In the genomic region with DNA sequence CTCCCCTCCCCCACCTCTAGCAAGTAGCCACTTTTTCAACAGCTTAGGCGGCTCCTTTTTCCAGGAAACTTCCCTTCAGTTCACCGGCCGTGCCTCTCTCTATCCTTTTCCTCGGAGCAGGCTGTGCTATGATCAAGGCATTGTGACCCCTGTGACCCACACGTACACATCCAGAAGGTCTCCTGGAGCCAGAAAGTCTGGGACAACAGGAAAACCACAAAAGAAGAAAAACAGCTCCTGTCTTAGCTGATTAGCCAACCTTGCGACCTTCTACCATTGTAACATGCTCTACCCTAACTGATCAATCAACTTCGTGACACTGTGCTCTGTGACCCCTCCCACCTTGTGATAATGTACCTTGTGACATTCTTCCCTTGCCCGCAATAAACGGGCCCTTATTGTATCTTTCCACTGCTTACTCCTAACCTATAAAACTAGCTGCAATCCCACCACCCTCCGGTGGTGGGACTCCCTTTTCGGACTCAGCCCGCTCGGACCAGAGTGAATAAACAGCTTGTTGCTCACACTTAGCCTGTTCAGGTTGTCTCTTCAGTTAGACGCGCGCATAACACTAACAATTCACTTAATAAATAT, we compare ENCODE assay signal across 8 cellular contexts. TPM values are rescaled to one million over a fixed set of nuclear protein-coding genes. Genes with fewer than 3 reads are reported as not detected.
DNase-seq lines count a peak whose midpoint lies in the region; ATAC-seq and TF ChIP-seq lines count a peak whose summit lies in the region.

No MANE protein-coding gene starts in this region.

- TF ChIP-seq CTCF in CD14-positive monocyte (IDR thresholded peaks at IDR 0.05) (peak; percentile 28), RWPE2 (IDR thresholded peaks at IDR 0.05; ENCODE audit: poor library complexity, severe bottlenecking) (peak; percentile 45), glutamatergic neuron (IDR thresholded peaks at IDR 0.05; ENCODE audit: partially characterized antibody, unreplicated experiment) (peak; percentile 57), osteocyte (IDR thresholded peaks at IDR 0.05) (peak; percentile 58)

- H3K9me3 Mint-ChIP-seq in CD14-positive monocyte (peaks cover 4 to 21% (median 11%) of the 10 kb centered on the region in 7 donors), glutamatergic neuron (ENCODE audit: unreplicated experiment) (peaks cover 26% of the 10 kb centered on the region), osteocyte (ENCODE audit: unreplicated experiment) (no peaks in the 10 kb centered on the region)
- H3K9me3 Mint-ChIP-seq in activated naive CD4-positive, alpha-beta T cell treated with anti-CD3 and anti-CD28 coated beads, Interleukin-2, amount 50 U/mL, for 72 hours: no peaks in the 10 kb centered on the region

- peaks cover 4 to 13% (median 9%) of the 10 kb centered on the region in 3 donors for H3K27me3 Mint-ChIP-seq in CD14-positive monocyte (ENCODE audit: low read depth in 3 of 3)
- peaks cover 22% of the 10 kb centered on the region for H3K27me3 Mint-ChIP-seq in glutamatergic neuron (ENCODE audit: unreplicated experiment)
- no peaks in the 10 kb centered on the region for H3K27me3 Mint-ChIP-seq in osteocyte (ENCODE audit: unreplicated experiment)

- H3K36me3 ChIP-seq in RWPE2 (ENCODE audit: low read depth): no peaks in the 10 kb centered on the region

- H3K27ac ChIP-seq in RWPE2 (ENCODE audit: poor library complexity, severe bottlenecking): peak overlapping the region; percentile 14

- H3K4me3 Mint-ChIP-seq in CD14-positive monocyte: peak overlapping the region; percentile 76 to 77
- peak overlapping the region; percentile 90 for H3K4me3 Mint-ChIP-seq in glutamatergic neuron (ENCODE audit: unreplicated experiment)
- H3K4me3 Mint-ChIP-seq in osteocyte (ENCODE audit: unreplicated experiment): peak overlapping the region; percentile 91

- no peaks in the 10 kb centered on the region for H3K9me3 ChIP-seq in RWPE2 (ENCODE audit: severe bottlenecking)

- DNase-seq in CD14-positive monocyte (ENCODE audit: low spot score) (no peak), GM19240 (ENCODE audit: insufficient read length, low spot score) (peak; percentile 41), KG1 (lab: John Stamatoyannopoulos, UW) (peak; percentile 98), RWPE2 (ENCODE audit: low spot score) (no peak), glutamatergic neuron (peak; percentile 69), osteocyte (ENCODE audit: extremely low spot score, unreplicated experiment) (no peak)
- DNase-seq in activated naive CD4-positive, alpha-beta T cell treated with anti-CD3 and anti-CD28 coated beads, Interleukin-2, amount 50 U/mL, for 72 hours (ENCODE audit: low spot score in 2 of 2): peak in 1 of 2 donors; percentile 55

- no peaks in the 10 kb centered on the region for H3K27me3 ChIP-seq in RWPE2 (ENCODE audit: insufficient read depth, poor library complexity, severe bottlenecking)

- H3K27ac Mint-ChIP-seq in CD14-positive monocyte: peak overlapping the region in 5 of 7 donors; percentile 44 to 86 (median 73)
- H3K27ac Mint-ChIP-seq in activated naive CD4-positive, alpha-beta T cell treated with anti-CD3 and anti-CD28 coated beads, Interleukin-2, amount 50 U/mL, for 72 hours: peak overlapping the region; percentile 99 to 100
- peak overlapping the region; percentile 62 for H3K27ac Mint-ChIP-seq in glutamatergic neuron (ENCODE audit: unreplicated experiment)
- peak overlapping the region; percentile 90 for H3K27ac Mint-ChIP-seq in osteocyte (ENCODE audit: unreplicated experiment)

- H3K36me3 Mint-ChIP-seq in CD14-positive monocyte: peaks cover 0 to 5% of the 10 kb centered on the region in 2 donors
- peaks cover 5 to 9% of the 10 kb centered on the region in 2 donors for H3K36me3 Mint-ChIP-seq in activated naive CD4-positive, alpha-beta T cell treated with anti-CD3 and anti-CD28 coated beads, Interleukin-2, amount 50 U/mL, for 72 hours
- peaks cover 4% of the 10 kb centered on the region for H3K36me3 Mint-ChIP-seq in glutamatergic neuron (ENCODE audit: unreplicated experiment)
- no peaks in the 10 kb centered on the region for H3K36me3 Mint-ChIP-seq in osteocyte (ENCODE audit: unreplicated experiment)

- ATAC-seq in RWPE2 (ENCODE audit: low read depth): peak; percentile 44
- peak; percentile 75 to 80 for ATAC-seq in activated naive CD4-positive, alpha-beta T cell treated with anti-CD3 and anti-CD28 coated beads, Interleukin-2, amount 50 U/mL, for 72 hours
- ATAC-seq in HG03457 (IDR thresholded peaks at IDR 0.05; ENCODE audit: unreplicated experiment): no peak

- peak overlapping the region; percentile 49 for H3K4me3 ChIP-seq in RWPE2 (ENCODE audit: severe bottlenecking)

- peaks cover 12% of the 10 kb centered on the region for H3K4me1 ChIP-seq in RWPE2 (ENCODE audit: insufficient read depth, poor library complexity, severe bottlenecking)

- intact Hi-C loops in CD14-positive monocyte (cut with micrococcal nuclease): loop anchor here (2.0 to 10.0 kb wide), 6 partner anchors 39 to 1076 kb away; no protein-coding TSS in a partner anchor

- H3K4me1 Mint-ChIP-seq in CD14-positive monocyte: peaks cover 55% of the 10 kb centered on the region
- H3K4me1 Mint-ChIP-seq in glutamatergic neuron (ENCODE audit: low read depth, unreplicated experiment): peaks cover 7% of the 10 kb centered on the region
- H3K4me1 Mint-ChIP-seq in osteocyte (ENCODE audit: unreplicated experiment): peaks cover 44% of the 10 kb centered on the region

RNA-seq across cellular contexts. Expression of gene ZNF311, which starts 24.2 kb away (rescaled TPM):
- polyA plus RNA-seq in CD14-positive monocyte: under 1 TPM in 1 of 2 donors, not detected in 1; 0.05 TPM
- total RNA-seq in activated naive CD4-positive, alpha-beta T cell treated with anti-CD3 and anti-CD28 coated beads, Interleukin-2, amount 50 U/mL, for 72 hours: under 1 TPM; 0.16 to 0.53 TPM
- total RNA-seq in glutamatergic neuron (ENCODE audit: unreplicated experiment) (5.1 TPM), osteocyte (1.5 and 1.7 TPM in 2 replicates)

RNA-seq across cellular contexts. Expression of gene TRIM27, which starts 57.1 kb away (rescaled TPM):
- 10 to 100 TPM; 42.2 to 44.0 TPM for polyA plus RNA-seq in CD14-positive monocyte
- total RNA-seq in activated naive CD4-positive, alpha-beta T cell treated with anti-CD3 and anti-CD28 coated beads, Interleukin-2, amount 50 U/mL, for 72 hours: 10 to 100 TPM; 34.3 to 45.4 TPM
- total RNA-seq in glutamatergic neuron (ENCODE audit: unreplicated experiment) (65.2 TPM), osteocyte (55.7 and 58.3 TPM in 2 replicates)

Comparison
In these comparisons a context has a peak if more than half of its experiments do, and no peak if none do; other contexts are left out.
1. DNase-seq: peak in GM19240 (single experiment), KG1 (single experiment) and glutamatergic neuron (single experiment); none in CD14-positive monocyte (single experiment), RWPE2 (single experiment) and osteocyte (single experiment).
2. Peak in every context shown above with its lines, with median percentiles within 50 percentile points of each other: H3K27ac Mint-ChIP-seq, H3K4me3 Mint-ChIP-seq and CTCF ChIP-seq.